ENCODE assay signal across 20 cellular contexts in the genomic region with DNA sequence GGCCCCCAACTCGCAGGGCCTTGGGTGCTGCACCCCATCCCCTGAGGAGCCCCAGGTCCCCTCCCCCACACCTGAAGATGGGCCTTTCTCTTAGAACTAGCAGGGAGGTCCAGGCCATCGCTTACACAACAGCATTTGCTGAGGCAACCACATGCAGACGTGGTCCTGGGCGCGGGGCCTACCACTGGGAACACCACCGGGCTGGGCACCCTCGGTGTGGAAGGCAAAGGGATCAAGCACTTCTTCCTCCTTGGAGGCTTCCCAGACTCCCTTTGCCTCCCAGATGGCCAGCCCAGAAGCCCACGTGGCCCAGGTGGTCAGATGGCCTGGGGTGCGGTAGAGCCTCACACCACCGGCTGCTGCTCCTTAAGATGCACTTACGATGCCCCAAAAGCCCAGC. TPM values are rescaled to one million over a fixed set of nuclear protein-coding genes. Genes with fewer than 3 reads are reported as not detected.
"Had no signal": no experiment of that assay in that cellular context is flagged by ENCODE, and none has a peak within 500 bp of the region (broad histone marks: within the 10 kb centered on the region; RNA-seq: fewer than 3 reads in every experiment).

No MANE protein-coding gene starts in this region.

- H3K9me3 ChIP-seq: body of pancreas, heart left ventricle, tibial nerve had no signal

- H3K27me3 ChIP-seq: body of pancreas, tibial nerve had no signal

- H3K36me3 ChIP-seq: heart left ventricle, tibial nerve, WERI-Rb-1 had no signal

- H3K4me3 ChIP-seq: body of pancreas, heart left ventricle, tibial nerve had no signal

- ATAC-seq: body of pancreas; effector memory CD8-positive, alpha-beta T cell; heart left ventricle had no signal

- H3K4me3 Mint-ChIP-seq: activated naive CD4-positive, alpha-beta T cell treated with anti-CD3 and anti-CD28 coated beads, Interleukin-2, amount 50 U/mL, for 24 hours; central memory CD8-positive, alpha-beta T cell; effector memory CD8-positive, alpha-beta T cell had no signal

- H3K36me3 Mint-ChIP-seq: activated naive CD4-positive, alpha-beta T cell treated with anti-CD3 and anti-CD28 coated beads, Interleukin-2, amount 50 U/mL, for 24 hours; immature natural killer cell; naive B cell had no signal

- H3K9me3 Mint-ChIP-seq: activated naive CD4-positive, alpha-beta T cell treated with anti-CD3 and anti-CD28 coated beads, Interleukin-2, amount 50 U/mL, for 24 hours; central memory CD8-positive, alpha-beta T cell; effector memory CD8-positive, alpha-beta T cell; immature natural killer cell; naive B cell had no signal

- H3K27ac Mint-ChIP-seq: activated naive CD4-positive, alpha-beta T cell treated with anti-CD3 and anti-CD28 coated beads, Interleukin-2, amount 50 U/mL, for 24 hours; effector memory CD8-positive, alpha-beta T cell had no signal

- H3K27ac ChIP-seq: body of pancreas, epithelial cell of prostate, WERI-Rb-1 had no signal

- DNase-seq: activated CD4-positive, alpha-beta T cell treated with anti-CD3 and anti-CD28 coated beads, Interleukin-2, amount 50 U/mL, for 48 hours; activated effector memory CD4-positive, alpha-beta T cell treated with Interleukin-2 at 50 U/mL for 16 hours; activated T-cell treated with anti-CD3 and anti-CD28 coated beads, Interleukin-2, amount 50 U/mL, for 1 hour; body of pancreas; effector memory CD8-positive, alpha-beta T cell; foreskin melanocyte; heart left ventricle; immature natural killer cell; naive B cell; posterior cingulate gyrus; retina; stimulated activated CD4-positive, alpha-beta T cell treated with anti-CD3 and anti-CD28 coated beads, Interleukin-4, amount 100 ng/mL, for 24 hours; WERI-Rb-1 had no signal

RNA-seq across cellular contexts. Expression of gene MLPH, which starts 14.1 kb away (rescaled TPM):
- total RNA-seq: mononuclear cell; skeletal muscle tissue; T-helper 1 cell treated with Interleukin-12 subunit alpha and Interleukin-12 subunit beta and Interleukin-4 antibody, amounts not matched to agents 30 ng/mL and 1 ng/mL, for 36 hours had no signal
